Comparison of ENCODE assay signal across 1 cellular context in the genomic region with DNA sequence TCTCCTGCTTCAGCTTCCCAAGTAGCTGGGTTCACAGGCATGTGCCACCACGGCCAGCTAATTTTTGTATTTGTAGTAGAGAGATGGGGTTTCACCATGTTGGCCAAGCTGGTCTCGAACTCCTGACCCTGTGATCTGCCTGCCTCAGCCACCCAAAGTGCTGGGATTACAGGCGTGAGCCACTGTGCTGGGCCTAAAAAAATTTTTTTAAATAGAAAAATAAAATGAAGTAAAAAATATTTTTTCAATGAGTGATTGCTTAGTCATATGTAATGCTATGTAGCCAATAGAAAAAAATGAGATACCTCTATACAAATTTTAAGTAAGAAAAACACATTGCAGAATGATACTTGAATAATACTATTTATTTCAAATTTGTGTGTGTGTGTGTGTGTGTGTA.
TF ChIP-seq lines count a peak whose summit lies in the region.

No MANE protein-coding gene starts in this region.

TF ChIP-seq in SK-N-SH, 30 proteins besides CTCF, POLR2A, EP300 and RAD21 (continued from another document):
- TF ChIP-seq, protein P1, sequence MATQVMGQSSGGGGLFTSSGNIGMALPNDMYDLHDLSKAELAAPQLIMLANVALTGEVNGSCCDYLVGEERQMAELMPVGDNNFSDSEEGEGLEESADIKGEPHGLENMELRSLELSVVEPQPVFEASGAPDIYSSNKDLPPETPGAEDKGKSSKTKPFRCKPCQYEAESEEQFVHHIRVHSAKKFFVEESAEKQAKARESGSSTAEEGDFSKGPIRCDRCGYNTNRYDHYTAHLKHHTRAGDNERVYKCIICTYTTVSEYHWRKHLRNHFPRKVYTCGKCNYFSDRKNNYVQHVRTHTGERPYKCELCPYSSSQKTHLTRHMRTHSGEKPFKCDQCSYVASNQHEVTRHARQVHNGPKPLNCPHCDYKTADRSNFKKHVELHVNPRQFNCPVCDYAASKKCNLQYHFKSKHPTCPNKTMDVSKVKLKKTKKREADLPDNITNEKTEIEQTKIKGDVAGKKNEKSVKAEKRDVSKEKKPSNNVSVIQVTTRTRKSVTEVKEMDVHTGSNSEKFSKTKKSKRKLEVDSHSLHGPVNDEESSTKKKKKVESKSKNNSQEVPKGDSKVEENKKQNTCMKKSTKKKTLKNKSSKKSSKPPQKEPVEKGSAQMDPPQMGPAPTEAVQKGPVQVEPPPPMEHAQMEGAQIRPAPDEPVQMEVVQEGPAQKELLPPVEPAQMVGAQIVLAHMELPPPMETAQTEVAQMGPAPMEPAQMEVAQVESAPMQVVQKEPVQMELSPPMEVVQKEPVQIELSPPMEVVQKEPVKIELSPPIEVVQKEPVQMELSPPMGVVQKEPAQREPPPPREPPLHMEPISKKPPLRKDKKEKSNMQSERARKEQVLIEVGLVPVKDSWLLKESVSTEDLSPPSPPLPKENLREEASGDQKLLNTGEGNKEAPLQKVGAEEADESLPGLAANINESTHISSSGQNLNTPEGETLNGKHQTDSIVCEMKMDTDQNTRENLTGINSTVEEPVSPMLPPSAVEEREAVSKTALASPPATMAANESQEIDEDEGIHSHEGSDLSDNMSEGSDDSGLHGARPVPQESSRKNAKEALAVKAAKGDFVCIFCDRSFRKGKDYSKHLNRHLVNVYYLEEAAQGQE (IDR thresholded peaks at IDR 0.05; ENCODE audit: low read depth, low read length) = no peak
- TF ChIP-seq GATA2 (CRISPR knock-in tag; IDR thresholded peaks at IDR 0.05) = no peak
- TF ChIP-seq FOSL2 (IDR thresholded peaks at IDR 0.05; ENCODE audit: borderline replicate concordance, low read depth) = peak; percentile 23; the same call in 1 of the 2 replicates
- TF ChIP-seq, protein P2, sequence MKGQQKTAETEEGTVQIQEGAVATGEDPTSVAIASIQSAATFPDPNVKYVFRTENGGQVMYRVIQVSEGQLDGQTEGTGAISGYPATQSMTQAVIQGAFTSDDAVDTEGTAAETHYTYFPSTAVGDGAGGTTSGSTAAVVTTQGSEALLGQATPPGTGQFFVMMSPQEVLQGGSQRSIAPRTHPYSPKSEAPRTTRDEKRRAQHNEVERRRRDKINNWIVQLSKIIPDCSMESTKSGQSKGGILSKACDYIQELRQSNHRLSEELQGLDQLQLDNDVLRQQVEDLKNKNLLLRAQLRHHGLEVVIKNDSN (IDR thresholded peaks at IDR 0.05; ENCODE audit: borderline replicate concordance, low read depth) = no peak
- no peak for TF ChIP-seq SMC3 (IDR thresholded peaks at IDR 0.05; ENCODE audit: low read depth, low read length)
- no peak for TF ChIP-seq NFIC (IDR thresholded peaks at IDR 0.05; ENCODE audit: borderline replicate concordance)
- no peak for TF ChIP-seq YY1 (IDR thresholded peaks at IDR 0.05; ENCODE audit: low read depth)
